8 cellular contexts compared by ENCODE assay signal in the genomic region with DNA sequence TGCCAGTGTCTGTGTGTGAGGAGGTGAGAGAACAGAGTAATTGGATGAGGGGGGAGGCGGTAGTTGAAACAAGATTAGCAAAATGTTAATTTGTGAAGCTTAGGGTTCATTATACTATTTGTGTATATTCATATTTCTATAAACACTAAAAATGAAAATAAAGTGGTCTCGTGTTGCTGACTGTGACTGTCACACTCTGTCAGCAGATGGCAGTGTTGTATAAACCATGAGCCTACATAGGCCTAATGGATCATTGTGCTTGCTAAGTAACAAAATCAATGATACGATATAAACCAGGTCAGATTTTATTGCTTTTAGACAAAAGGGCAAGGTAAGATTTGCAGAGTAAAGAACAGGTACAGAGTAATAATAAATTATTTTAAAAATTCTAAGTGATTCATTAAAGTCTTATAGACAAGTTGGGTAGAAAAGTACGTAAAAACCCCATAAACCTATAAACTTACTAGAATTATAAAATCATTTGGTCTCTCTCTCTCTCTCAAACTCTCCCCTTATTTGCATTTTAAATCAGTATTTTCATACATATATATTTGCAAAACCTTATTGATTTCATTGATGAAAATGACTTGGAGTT.
DNase-seq lines count a peak whose midpoint lies in the region; ATAC-seq and TF ChIP-seq lines count a peak whose summit lies in the region.

No MANE protein-coding gene starts in this region.

- H3K27ac ChIP-seq in trophoblast cell (ENCODE audit: low read depth, low read length) = no peak overlapping the region

- H3K9ac ChIP-seq in trophoblast cell (ENCODE audit: low read length) = no peak overlapping the region

- no peak overlapping the region for H4K91ac ChIP-seq in trophoblast cell (ENCODE audit: low read depth, low read length)

- no CpG with 5 or more reads among the region's 4 CpGs for WGBS in trophoblast cell (ENCODE audit: extremely low coverage, insufficient coverage, insufficient read length)

- no peak overlapping the region for H3K4me2 ChIP-seq in trophoblast cell (ENCODE audit: low read length)

- H3K36me3 ChIP-seq in trophoblast cell (ENCODE audit: control insufficient read depth in 1 of 2, insufficient read depth in 2 of 2, low read length in 2 of 2) = no peaks in the 10 kb centered on the region

- no peak overlapping the region for H3K4me3 ChIP-seq in AG10803 (ENCODE audit: low read length)
- H3K4me3 ChIP-seq in fibroblast of pulmonary artery (replicated peaks; ENCODE audit: low read depth, low read length) = no peak overlapping the region
- H3K4me3 ChIP-seq in trophoblast cell (ENCODE audit: low read depth, low read length) = no peak overlapping the region

- H2BK5ac ChIP-seq in trophoblast cell (ENCODE audit: low read depth, low read length, poor library complexity) = no peak overlapping the region

- TF ChIP-seq CTCF in AG10803 (conservative IDR thresholded peaks at IDR 0.05; ENCODE audit: low read length) (peak; percentile 88), fibroblast of pulmonary artery (IDR thresholded peaks at IDR 0.05; ENCODE audit: low read length, missing control alignments) (peak; percentile 83)

- no peak overlapping the region for H4K12ac ChIP-seq in trophoblast cell (ENCODE audit: low read depth, low read length)

- H3K4ac ChIP-seq in trophoblast cell (ENCODE audit: low read depth, low read length) = no peak overlapping the region

- H2BK120ac ChIP-seq in trophoblast cell (ENCODE audit: insufficient read depth, low read length, poor library complexity) = no peak overlapping the region

- H3K9me3 ChIP-seq in trophoblast cell (ENCODE audit: insufficient read depth, low read depth, low read length) = no peaks in the 10 kb centered on the region

- DNase-seq in AG10803 (ENCODE audit: low read depth) (peak; percentile 53), NCI-H526 (lab: John Stamatoyannopoulos, UW) (peak; percentile 56 to 86), fibroblast of pulmonary artery (ENCODE audit: low read depth) (peak; percentile 79), trophoblast cell (peak; percentile 43 to 85)
- DNase-seq in activated T-cell treated with anti-CD3 and anti-CD28 coated beads, Interleukin-2, amount 50 U/mL, for 48 hours = peak; percentile 33 to 36

- no peak overlapping the region for H2AFZ ChIP-seq in trophoblast cell (ENCODE audit: insufficient read depth, low read length, poor library complexity)

- H2AK5ac ChIP-seq in trophoblast cell (ENCODE audit: low read length) = no peak overlapping the region

- no peaks in the 10 kb centered on the region for H3K27me3 ChIP-seq in trophoblast cell (ENCODE audit: insufficient read depth, low read length)

- H3K4me1 ChIP-seq in trophoblast cell (ENCODE audit: control insufficient read depth in 1 of 2, insufficient read depth in 2 of 2, low read length in 2 of 2) = no peaks in the 10 kb centered on the region

- H4K8ac ChIP-seq in trophoblast cell (ENCODE audit: low read depth, low read length) = no peak overlapping the region

- no peaks in the 10 kb centered on the region for H3K79me1 ChIP-seq in trophoblast cell (ENCODE audit: low read length)

- H3K18ac ChIP-seq in trophoblast cell (ENCODE audit: low read length) = no peak overlapping the region

- no peak overlapping the region for H3K14ac ChIP-seq in trophoblast cell (ENCODE audit: low read length)

- ATAC-seq in GM21723 (IDR thresholded peaks at IDR 0.05; ENCODE audit: unreplicated experiment) (peak; percentile 48), HG02870 (IDR thresholded peaks at IDR 0.05; ENCODE audit: unreplicated experiment) (no peak), GM19455 (IDR thresholded peaks at IDR 0.05; ENCODE audit: unreplicated experiment) (no peak)

- no peak overlapping the region for H3K23ac ChIP-seq in trophoblast cell (ENCODE audit: low read length)

- no peak overlapping the region for H2BK12ac ChIP-seq in trophoblast cell (ENCODE audit: low read length)

- no peaks in the 10 kb centered on the region for H3K79me2 ChIP-seq in trophoblast cell (ENCODE audit: control insufficient read depth, insufficient read depth, low read length, poor library complexity)
